7 cellular contexts compared by ENCODE assay signal in the genomic region with DNA sequence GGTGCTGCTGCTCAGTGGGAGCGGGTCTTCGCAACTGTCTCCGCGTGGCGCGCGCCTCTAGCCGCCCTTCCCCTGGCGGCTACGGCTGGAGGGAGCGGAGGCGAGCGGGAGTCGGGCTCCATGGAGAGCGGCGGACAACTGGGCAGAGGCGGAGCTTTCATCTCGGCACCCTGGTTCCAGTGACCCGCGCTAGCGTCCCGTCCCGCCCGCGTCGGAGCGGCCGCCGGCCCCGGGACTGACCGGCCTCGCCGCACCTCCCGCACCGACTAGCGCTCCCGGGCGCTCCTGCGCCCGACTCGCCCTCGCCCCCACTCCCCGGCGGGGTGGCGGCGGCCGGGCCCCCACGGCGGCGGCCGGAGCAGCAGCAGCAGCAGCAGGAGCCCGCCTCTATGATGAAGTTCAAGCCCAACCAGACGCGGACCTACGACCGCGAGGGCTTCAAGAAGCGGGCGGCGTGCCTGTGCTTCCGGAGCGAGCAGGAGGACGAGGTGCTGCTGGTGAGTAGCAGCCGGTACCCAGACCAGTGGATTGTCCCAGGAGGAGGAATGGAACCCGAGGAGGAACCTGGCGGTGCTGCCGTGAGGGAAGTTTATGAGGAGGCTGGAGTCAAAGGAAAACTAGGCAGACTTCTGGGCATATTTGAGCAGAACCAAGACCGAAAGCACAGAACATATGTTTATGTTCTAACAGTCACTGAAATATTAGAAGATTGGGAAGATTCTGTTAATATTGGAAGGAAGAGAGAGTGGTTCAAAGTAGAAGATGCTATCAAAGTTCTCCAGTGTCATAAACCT.
DNase-seq lines count a peak whose midpoint lies in the region; ATAC-seq lines count a peak whose summit lies in the region.
"Not testable (repeated sequence)": the region's sequence is repeated elsewhere in the genome, so short reads cannot be mapped to it uniquely, and the experiment has no call there.

No MANE protein-coding gene starts in this region.

- intact Hi-C loops in naive thymus-derived CD4-positive, alpha-beta T cell (cut with micrococcal nuclease), result not testable (repeated sequence)

- H3K9me3 ChIP-seq in naive thymus-derived CD4-positive, alpha-beta T cell (ENCODE audit: control insufficient read depth in 2 of 3, low read length in 3 of 3), result not testable (repeated sequence)

- H3K27ac Mint-ChIP-seq in T-cell; naive thymus-derived CD4-positive, alpha-beta T cell: not testable (repeated sequence)

- not testable (repeated sequence) for H3K9me3 Mint-ChIP-seq in T-cell; naive thymus-derived CD4-positive, alpha-beta T cell

- H3K27me3 ChIP-seq in naive thymus-derived CD4-positive, alpha-beta T cell (ENCODE audit: control insufficient read depth in 2 of 2, insufficient read depth in 2 of 2, low read length in 2 of 2), result not testable (repeated sequence)

- CTCF ChIA-PET in T-cell (lab: Charles Lee); naive thymus-derived CD4-positive, alpha-beta T cell (lab: Charles Lee): not testable (repeated sequence)

- H3K36me3 ChIP-seq in naive thymus-derived CD4-positive, alpha-beta T cell (ENCODE audit: control insufficient read depth in 2 of 3, insufficient read depth in 3 of 3, low read length in 3 of 3), result not testable (repeated sequence)

- not testable (repeated sequence) for H3K4me1 Mint-ChIP-seq in T-cell; naive thymus-derived CD4-positive, alpha-beta T cell

- not testable (repeated sequence) for H3K36me3 Mint-ChIP-seq in T-cell; naive thymus-derived CD4-positive, alpha-beta T cell

- not testable (repeated sequence) for H3K27ac ChIP-seq in naive thymus-derived CD4-positive, alpha-beta T cell (ENCODE audit: low read depth, low read length)

- not testable (repeated sequence) for H3K4me1 ChIP-seq in naive thymus-derived CD4-positive, alpha-beta T cell (ENCODE audit: control insufficient read depth in 2 of 2, insufficient read depth in 2 of 2, low read length in 2 of 2)

- H3K4me3 ChIP-seq in naive thymus-derived CD4-positive, alpha-beta T cell (ENCODE audit: low read length), result not testable (repeated sequence)

- not testable (repeated sequence) for H3K4me3 Mint-ChIP-seq in T-cell; naive thymus-derived CD4-positive, alpha-beta T cell

- peak; percentile 49 for ATAC-seq in GM18909 (IDR thresholded peaks at IDR 0.05; ENCODE audit: poor library complexity, unreplicated experiment)
- peak; percentile 39 for ATAC-seq in GM21423 (IDR thresholded peaks at IDR 0.05; ENCODE audit: unreplicated experiment)
- ATAC-seq in HG02763 (IDR thresholded peaks at IDR 0.05; ENCODE audit: unreplicated experiment), result peak; percentile 47
- ATAC-seq in HG03159 (IDR thresholded peaks at IDR 0.05; ENCODE audit: unreplicated experiment), result peak; percentile 47
- peak; percentile 65 to 84 (median 78) for ATAC-seq in T-cell (replicated peaks in 1 of 4)
- ATAC-seq in esophagus mucosa, result peak; percentile 63
- ATAC-seq in naive thymus-derived CD4-positive, alpha-beta T cell, result peak; percentile 74

- DNase-seq in T-cell; naive thymus-derived CD4-positive, alpha-beta T cell: not testable (repeated sequence)

- H3K27me3 Mint-ChIP-seq in T-cell; naive thymus-derived CD4-positive, alpha-beta T cell: not testable (repeated sequence)

- POLR2A ChIA-PET in T-cell (lab: Charles Lee); naive thymus-derived CD4-positive, alpha-beta T cell (lab: Charles Lee): not testable (repeated sequence)
